Comparison of ENCODE assay signal across 8 cellular contexts in the genomic region with DNA sequence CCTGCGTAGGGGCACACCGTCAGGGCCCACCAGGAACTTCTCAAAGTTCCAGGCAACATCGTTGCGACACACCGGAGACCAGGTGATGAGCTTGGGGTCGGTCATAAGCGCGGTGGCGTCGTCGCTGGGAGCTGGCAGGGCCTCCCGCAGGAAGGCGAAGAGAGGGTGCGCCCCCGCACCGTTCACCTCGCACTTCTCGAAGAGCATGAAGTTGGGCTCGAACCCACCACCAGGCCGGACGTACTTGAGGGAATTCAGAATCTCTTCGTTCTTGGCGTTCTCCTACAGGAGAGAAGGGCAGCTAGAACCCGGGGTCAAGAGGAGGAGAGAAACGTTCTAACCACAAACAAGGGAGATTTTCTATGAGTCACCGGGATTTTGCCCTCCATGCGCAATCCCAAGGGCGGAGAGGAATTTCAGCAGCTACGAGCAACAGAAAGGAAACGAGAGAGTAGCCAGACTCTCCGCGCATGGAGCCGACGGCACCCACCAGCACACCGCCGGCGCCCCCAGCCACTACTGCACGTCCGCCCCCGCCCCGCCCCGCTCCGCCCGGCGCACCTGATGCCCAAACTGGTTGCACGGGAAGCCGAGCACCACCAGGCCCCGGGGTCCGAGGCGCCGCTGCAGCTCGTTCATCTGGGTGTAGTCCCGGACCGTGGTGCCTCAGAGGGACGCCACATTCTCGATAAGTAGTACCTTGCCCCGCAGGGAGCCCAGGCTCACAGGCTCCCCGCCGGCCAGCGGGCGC. TPM values are rescaled to one million over a fixed set of nuclear protein-coding genes. Genes with fewer than 3 reads are reported as not detected.
DNase-seq lines count a peak whose midpoint lies in the region; ATAC-seq, FAIRE-seq and TF ChIP-seq lines count a peak whose summit lies in the region.

No MANE protein-coding gene starts in this region.

- H3K27ac Mint-ChIP-seq in dendritic cell treated with granulocyte-macrophage colony-stimulating factor and Interleukin-4, amounts not matched to agents 40 ng/mL and 50 ng/mL, for 4 days, result peak overlapping the region; percentile 98

- no peaks in the 10 kb centered on the region for H3K27me3 ChIP-seq in right lobe of liver

- H3K27me3 Mint-ChIP-seq in dendritic cell treated with granulocyte-macrophage colony-stimulating factor and Interleukin-4, amounts not matched to agents 40 ng/mL and 50 ng/mL, for 4 days, result no peaks in the 10 kb centered on the region

- intact Hi-C loops in dendritic cell treated with granulocyte-macrophage colony-stimulating factor and Interleukin-4, amounts not matched to agents 40 ng/mL and 50 ng/mL, for 4 days (cut with micrococcal nuclease), result loop anchor here (1.0 kb wide), 1 partner anchor 17 kb away; the partner anchor contains the start of gene USP4
- intact Hi-C loops in right lobe of liver (cut with DNase I), result no loop called here

- TF ChIP-seq POLR2A in A549 (IDR thresholded peaks at IDR 0.05; ENCODE audit: low read length), result no peak
- no peak for TF ChIP-seq POLR2A in right lobe of liver (IDR thresholded peaks at IDR 0.05)

- peak overlapping the region; percentile 97 for H3K4me3 Mint-ChIP-seq in dendritic cell treated with granulocyte-macrophage colony-stimulating factor and Interleukin-4, amounts not matched to agents 40 ng/mL and 50 ng/mL, for 4 days

- peak; percentile 31 to 46 for DNase-seq in A549 (ENCODE audit: low read depth in 1 of 2, low spot score in 1 of 2)
- DNase-seq in HT1080 (ENCODE audit: low read depth), result peak; percentile 79
- DNase-seq in activated CD4-positive, alpha-beta T cell treated with anti-CD3 and anti-CD28 coated beads for 48 hours, result peak; percentile 66
- DNase-seq in right lobe of liver, result peak; percentile 65 to 68 (median 66)
- peak; percentile 42 for DNase-seq in stimulated activated CD8-positive, alpha-beta memory T cell treated with anti-CD3 and anti-CD28 coated beads, Interleukin-12 subunit alpha, Interleukin-12 subunit beta, amount 100 ng/mL, for 4 hours (ENCODE audit: low read depth)
- no peak for DNase-seq in cerebellar nuclear complex (lab: John Stamatoyannopoulos, UW)

- no peaks in the 10 kb centered on the region for H3K9me3 ChIP-seq in A549
- H3K9me3 ChIP-seq in right lobe of liver, result no peaks in the 10 kb centered on the region

- peaks cover 65% of the 10 kb centered on the region for H3K4me1 Mint-ChIP-seq in dendritic cell treated with granulocyte-macrophage colony-stimulating factor and Interleukin-4, amounts not matched to agents 40 ng/mL and 50 ng/mL, for 4 days (ENCODE audit: low read depth)

- peak overlapping the region; percentile 85 for H3K4me2 ChIP-seq in A549

- H3K27ac ChIP-seq in A549 (peak overlapping the region; percentile 87 to 99), right lobe of liver (peak overlapping the region; percentile 62 to 85 (median 81))

- H3K36me3 ChIP-seq in right lobe of liver, result peaks cover 0 to 51% (median 23%) of the 10 kb centered on the region in 4 donors

- peak overlapping the region; percentile 67 for H3K4me3 ChIP-seq in A549
- H3K4me3 ChIP-seq in right lobe of liver, result peak overlapping the region; percentile 87 to 92 (median 92)

- POLR2A ChIA-PET in A549 (lab: Yijun Ruan, JAX), result interaction anchor here (1.0 to 2.9 kb wide), 4 partner anchors 18 to 187 kb away, joined by 3 to 17 read pairs (median 8); partner anchors contain the start of genes DAG1, KLHDC8B, RHOA and TCTA

- no peak for TF ChIP-seq EP300 in A549 (IDR thresholded peaks at IDR 0.05)

- peak; percentile 26 to 50 for ATAC-seq in A549
- ATAC-seq in GM19023 (IDR thresholded peaks at IDR 0.05; ENCODE audit: unreplicated experiment), result peak; percentile 37
- peak; percentile 24 to 40 (median 32) for ATAC-seq in right lobe of liver

- no peaks in the 10 kb centered on the region for H3K9me3 Mint-ChIP-seq in dendritic cell treated with granulocyte-macrophage colony-stimulating factor and Interleukin-4, amounts not matched to agents 40 ng/mL and 50 ng/mL, for 4 days

- H3K4me1 ChIP-seq in A549 (peaks cover 22% of the 10 kb centered on the region), right lobe of liver (peaks cover 0 to 24% (median 12%) of the 10 kb centered on the region in 4 donors)

- CTCF ChIA-PET in A549 (lab: Yijun Ruan, JAX), result interaction anchor here (0.8 to 1.7 kb wide), 2 partner anchors 18 kb away, joined by 3 to 6 read pairs; partner anchors contain the start of gene USP4

- no peak for TF ChIP-seq CTCF in A549 (IDR thresholded peaks at IDR 0.05)
- no peak for TF ChIP-seq CTCF in right lobe of liver (IDR thresholded peaks at IDR 0.05)

- H3K36me3 Mint-ChIP-seq in dendritic cell treated with granulocyte-macrophage colony-stimulating factor and Interleukin-4, amounts not matched to agents 40 ng/mL and 50 ng/mL, for 4 days (ENCODE audit: low read depth), result peaks cover 87% of the 10 kb centered on the region

- no peak for TF ChIP-seq RAD21 in A549 (conservative IDR thresholded peaks at IDR 0.05 in 1 of 2, IDR thresholded peaks at IDR 0.05 in 1 of 2)

- 8% methylated on average over 13 of the region's 61 CpGs for WGBS in A549 (ENCODE audit: missing lambda C conversion rate)
- 1% methylated on average over 30 of the region's 61 CpGs for WGBS in right lobe of liver (ENCODE audit: insufficient coverage, low coverage, low lambda C conversion rate, missing lambda C conversion rate)

- FAIRE-seq in A549 (lab: Jason Lieb, UNC), result no peak

TF ChIP-seq in A549, 52 proteins besides CTCF, POLR2A, EP300 and RAD21 (continues in another document):
- no peak for TF ChIP-seq TP53 (CRISPR knock-in tag; IDR thresholded peaks at IDR 0.05)
- no peak for TF ChIP-seq FOSL2 (IDR thresholded peaks at IDR 0.05)
- peak; percentile 72 for TF ChIP-seq FOSL2 (CRISPR knock-in tag; IDR thresholded peaks at IDR 0.05)

RNA-seq across cellular contexts. Expression of gene GPX1, which starts 0.5 kb away (rescaled TPM):
- polyA plus RNA-seq in A549 (2011; rRNA removed), result 150 and 157 TPM in 2 replicates
- polyA plus RNA-seq in A549 (2012; cell fraction: cytosol; rRNA removed), result 490 and 493 TPM in 2 replicates
- 305 and 341 TPM in 2 replicates for polyA plus RNA-seq in A549 (2012; cell fraction: nucleus; rRNA removed)
- 247 to 301 TPM (median 271 TPM) in 3 replicates for polyA plus RNA-seq in A549 (2017; fragmentation: RNase III; extraction: RNeasy Plus Mini Kit Qiagen cat#74134 plus additional on column Dnase treatment)
- 28.9 and 37.2 TPM in 2 replicates for polyA minus RNA-seq in A549 (2011; rRNA and poly(A)+ RNA removed)
- total RNA-seq in HT1080 (2014; rRNA removed; shearing (Covaris generic)), result 711 and 766 TPM in 2 replicates
- 511 and 624 TPM in 2 replicates for polyA plus RNA-seq in HT1080 (2015; cell fraction: cytosol; rRNA removed)
- 152 and 173 TPM in 2 replicates for polyA plus RNA-seq in HT1080 (2015; cell fraction: nucleus; rRNA removed)
- 100 to 1,000 TPM; 127 to 455 (median 278) TPM for total RNA-seq in right lobe of liver

RNA-seq across cellular contexts. Expression of gene USP4, which starts 17.8 kb away (rescaled TPM):
- 23.7 and 29.0 TPM in 2 replicates for polyA plus RNA-seq in A549 (2011; rRNA removed)
- 8.6 and 9.9 TPM in 2 replicates for polyA plus RNA-seq in A549 (2012; cell fraction: cytosol; rRNA removed)
- 12.4 and 17.1 TPM in 2 replicates for polyA plus RNA-seq in A549 (2012; cell fraction: nucleus; rRNA removed)
- polyA plus RNA-seq in A549 (2017; fragmentation: RNase III; extraction: RNeasy Plus Mini Kit Qiagen cat#74134 plus additional on column Dnase treatment), result 12.9 to 14.4 TPM (median 12.9 TPM) in 3 replicates
- 31.8 and 37.4 TPM in 2 replicates for polyA minus RNA-seq in A549 (2011; rRNA and poly(A)+ RNA removed)
- total RNA-seq in HT1080 (2014; rRNA removed; shearing (Covaris generic)), result 11.3 and 14.6 TPM in 2 replicates
- polyA plus RNA-seq in HT1080 (2015; cell fraction: cytosol; rRNA removed), result 31.7 and 35.5 TPM in 2 replicates
- polyA plus RNA-seq in HT1080 (2015; cell fraction: nucleus; rRNA removed), result 72.8 and 78.3 TPM in 2 replicates
- 10 to 100 TPM; 10.0 to 26.3 (median 22.2) TPM for total RNA-seq in right lobe of liver

RNA-seq across cellular contexts. Expression of gene RHOA, which starts 54.1 kb away (rescaled TPM):
- polyA plus RNA-seq in A549 (2011; rRNA removed) (332 and 343 TPM in 2 replicates), A549 (2017; fragmentation: RNase III; extraction: RNeasy Plus Mini Kit Qiagen cat#74134 plus additional on column Dnase treatment) (549 to 596 TPM (median 587 TPM) in 3 replicates)
- polyA plus RNA-seq in A549 (2012; cell fraction: cytosol; rRNA removed), result 310 and 372 TPM in 2 replicates
- polyA plus RNA-seq in A549 (2012; cell fraction: nucleus; rRNA removed), result 227 and 266 TPM in 2 replicates
- polyA minus RNA-seq in A549 (2011; rRNA and poly(A)+ RNA removed), result 381 and 409 TPM in 2 replicates
- total RNA-seq in HT1080 (2014; rRNA removed; shearing (Covaris generic)), result 305 and 426 TPM in 2 replicates
- 637 and 753 TPM in 2 replicates for polyA plus RNA-seq in HT1080 (2015; cell fraction: cytosol; rRNA removed)
- 376 and 424 TPM in 2 replicates for polyA plus RNA-seq in HT1080 (2015; cell fraction: nucleus; rRNA removed)
- 100 to 1,000 TPM; 142 to 251 (median 171) TPM for total RNA-seq in right lobe of liver

RNA-seq across cellular contexts. Expression of gene TCTA, which starts 54.6 kb away (rescaled TPM):
- polyA plus RNA-seq in A549 (2011; rRNA removed) (14.8 and 19.9 TPM in 2 replicates), A549 (2017; fragmentation: RNase III; extraction: RNeasy Plus Mini Kit Qiagen cat#74134 plus additional on column Dnase treatment) (14.6 to 17.0 TPM (median 15.6 TPM) in 3 replicates)
- polyA plus RNA-seq in A549 (2012; cell fraction: cytosol; rRNA removed), result 18.3 and 25.8 TPM in 2 replicates
- 6.0 and 9.5 TPM in 2 replicates for polyA plus RNA-seq in A549 (2012; cell fraction: nucleus; rRNA removed)
- polyA minus RNA-seq in A549 (2011; rRNA and poly(A)+ RNA removed), result 15.2 and 19.4 TPM in 2 replicates
- 22.9 and 29.8 TPM in 2 replicates for total RNA-seq in HT1080 (2014; rRNA removed; shearing (Covaris generic))
- 34.1 and 37.5 TPM in 2 replicates for polyA plus RNA-seq in HT1080 (2015; cell fraction: cytosol; rRNA removed)
- polyA plus RNA-seq in HT1080 (2015; cell fraction: nucleus; rRNA removed), result 18.3 and 18.4 TPM in 2 replicates
- 10 to 100 TPM; 15.9 to 26.0 (median 19.4) TPM for total RNA-seq in right lobe of liver

Comparison
In these comparisons a context has a peak if more than half of its experiments do, and no peak if none do; other contexts are left out.
1. DNase-seq: peak in A549 (2 of 2), HT1080 (single experiment), activated CD4-positive, alpha-beta T cell treated with anti-CD3 and anti-CD28 coated beads for 48 hours (single experiment), right lobe of liver (3 of 3) and stimulated activated CD8-positive, alpha-beta memory T cell treated with anti-CD3 and anti-CD28 coated beads, Interleukin-12 subunit alpha, Interleukin-12 subunit beta, amount 100 ng/mL, for 4 hours (single experiment); none in cerebellar nuclear complex (0 of 2).
2. Peak in every context shown above with its lines, with median percentiles within 50 percentile points of each other: ATAC-seq.